Comparison of ENCODE assay signal across 12 cellular contexts in the genomic region with DNA sequence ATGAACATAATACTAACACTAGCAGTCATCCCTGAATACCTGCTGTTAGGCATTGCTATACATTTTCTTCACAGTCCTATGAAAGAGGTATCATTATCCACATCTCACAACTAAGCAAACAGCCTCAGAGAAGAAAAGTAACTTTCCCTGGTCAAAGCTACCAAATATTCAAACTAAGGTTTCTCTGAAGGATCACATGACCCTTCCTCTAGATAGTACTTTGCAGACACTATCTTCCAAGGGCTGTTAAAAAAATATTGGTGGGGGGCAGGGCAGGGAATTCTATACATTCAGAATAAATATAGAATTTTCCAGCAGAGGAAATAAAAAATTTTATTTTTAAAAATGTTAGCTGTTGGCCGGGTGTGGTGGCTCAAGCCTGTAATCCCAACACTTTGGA. TPM values are rescaled to one million over a fixed set of nuclear protein-coding genes. Genes with fewer than 3 reads are reported as not detected.
DNase-seq lines count a peak whose midpoint lies in the region; ATAC-seq and TF ChIP-seq lines count a peak whose summit lies in the region.
"Had no signal": no experiment of that assay in that cellular context is flagged by ENCODE, and none has a peak within 500 bp of the region (broad histone marks: within the 10 kb centered on the region; RNA-seq: fewer than 3 reads in every experiment).

No MANE protein-coding gene starts in this region.

- H3K36me3 Mint-ChIP-seq in CD4-positive, CD25-positive, alpha-beta regulatory T cell, result peaks cover 7% of the 10 kb centered on the region
- H3K36me3 Mint-ChIP-seq in WTC11, result 0 out of 2 replicates have a peak, but pooled peaks cover 2% of the 10 kb centered on the region

- no peak overlapping the region for H3K4me3 ChIP-seq in CD4-positive, CD25-positive, alpha-beta regulatory T cell (ENCODE audit: low read depth, low read length)
- H3K4me3 ChIP-seq in gastroesophageal sphincter (peak overlapping the region; percentile 28 to 36), rectal smooth muscle tissue (ENCODE audit: low read length) (peak overlapping the region; percentile 9)

- CTCF ChIA-PET in WTC11 (lab: Charles Lee), result interaction anchor here (0.7 to 1.5 kb wide), 3 partner anchors 21 to 143 kb away, joined by 3 to 7 read pairs (median 3); no protein-coding TSS in a partner anchor

- H3K9ac ChIP-seq in rectal smooth muscle tissue (ENCODE audit: low read length), result no peak overlapping the region

- no peak for DNase-seq in CD4-positive, CD25-positive, alpha-beta regulatory T cell
- no peak for DNase-seq in WTC11 (ENCODE audit: low spot score)
- no peak for DNase-seq in epidermal melanocyte (ENCODE audit: insufficient read length, low spot score)
- no peak for DNase-seq in DMS79 treated with DMSO at 0.1 percent for 48 hours (lab: John Stamatoyannopoulos, UW)
- DNase-seq: activated naive CD4-positive, alpha-beta T cell treated with anti-CD3 and anti-CD28 coated beads for 36 hours; DMS 273 treated with DMSO at 0.1 percent for 48 hours; NCI-H1092 treated with DMSO at 0.1 percent for 48 hours; occipital lobe had no signal

- no peak for ATAC-seq in CD4-positive, CD25-positive, alpha-beta regulatory T cell (ENCODE audit: low read depth in 2 of 2)
- no peak for ATAC-seq in WTC11
- ATAC-seq in gastroesophageal sphincter, result no peak
- no peak for ATAC-seq in HG02973 (IDR thresholded peaks at IDR 0.05; ENCODE audit: unreplicated experiment)
- ATAC-seq in GM19328 (IDR thresholded peaks at IDR 0.05; ENCODE audit: unreplicated experiment), result no peak

- peaks cover 0 to 2% (median 0%) of the 10 kb centered on the region in 7 donors for H3K9me3 Mint-ChIP-seq in CD4-positive, CD25-positive, alpha-beta regulatory T cell
- no peaks in the 10 kb centered on the region for H3K9me3 Mint-ChIP-seq in WTC11
- H3K9me3 Mint-ChIP-seq: activated naive CD4-positive, alpha-beta T cell treated with anti-CD3 and anti-CD28 coated beads for 36 hours had no signal

- H3K27ac Mint-ChIP-seq in CD4-positive, CD25-positive, alpha-beta regulatory T cell, result peak overlapping the region in 1 of 3 donors; percentile 43
- peak overlapping the region; percentile 32; the same call in 1 of the 2 replicates for H3K27ac Mint-ChIP-seq in WTC11
- H3K27ac Mint-ChIP-seq: activated naive CD4-positive, alpha-beta T cell treated with anti-CD3 and anti-CD28 coated beads for 36 hours had no signal

- TF ChIP-seq CTCF in WTC11 (IDR thresholded peaks at IDR 0.05) (no peak), gastroesophageal sphincter (IDR thresholded peaks at IDR 0.05) (no peak)

- WGBS in gastroesophageal sphincter (ENCODE audit: low coverage in 1 of 2), 2 donors, result 86% methylated on average over 1 of the region's 1 CpG; no CpG with 5 or more reads in 1 of the 2 donors

- H3K9me3 ChIP-seq in CD4-positive, CD25-positive, alpha-beta regulatory T cell (ENCODE audit: control insufficient read depth in 2 of 2, low read length in 2 of 2), result no peaks in the 10 kb centered on the region
- H3K9me3 ChIP-seq in gastroesophageal sphincter, result no peaks in the 10 kb centered on the region

- no peaks in the 10 kb centered on the region for H3K27me3 Mint-ChIP-seq in CD4-positive, CD25-positive, alpha-beta regulatory T cell
- peaks cover 19% of the 10 kb centered on the region for H3K27me3 Mint-ChIP-seq in WTC11 (ENCODE audit: low read depth)

- peaks cover 17 to 52% (median 28%) of the 10 kb centered on the region in 4 donors for H3K4me1 Mint-ChIP-seq in CD4-positive, CD25-positive, alpha-beta regulatory T cell
- peaks cover 11% of the 10 kb centered on the region for H3K4me1 Mint-ChIP-seq in WTC11

- TF ChIP-seq EP300 in gastroesophageal sphincter (IDR thresholded peaks at IDR 0.05), result no peak

- POLR2A ChIA-PET in WTC11 (lab: Charles Lee), result no interaction called here

- peaks cover 11% of the 10 kb centered on the region for H3K36me3 ChIP-seq in CD4-positive, CD25-positive, alpha-beta regulatory T cell (ENCODE audit: control insufficient read depth, insufficient read depth, low read length)
- H3K36me3 ChIP-seq in gastroesophageal sphincter (peaks cover 0 to 13% of the 10 kb centered on the region in 2 donors), rectal smooth muscle tissue (ENCODE audit: control insufficient read depth, insufficient read depth, low read length) (peaks cover under 1% of the 10 kb centered on the region)

- no peak for TF ChIP-seq POLR2A in gastroesophageal sphincter (IDR thresholded peaks at IDR 0.05)

- H3K27ac ChIP-seq in CD4-positive, CD25-positive, alpha-beta regulatory T cell (ENCODE audit: insufficient read depth, low read length, poor library complexity, severe bottlenecking), result no peak overlapping the region
- H3K27ac ChIP-seq in gastroesophageal sphincter, result peak overlapping the region; percentile 72 to 85 (median 77)
- H3K27ac ChIP-seq in rectal smooth muscle tissue (ENCODE audit: low read depth, low read length), result peak overlapping the region; percentile 64

- peak overlapping the region in 3 of 4 donors; percentile 52 to 64 (median 57) for H3K4me3 Mint-ChIP-seq in CD4-positive, CD25-positive, alpha-beta regulatory T cell
- no peak overlapping the region for H3K4me3 Mint-ChIP-seq in WTC11
- H3K4me3 Mint-ChIP-seq: activated naive CD4-positive, alpha-beta T cell treated with anti-CD3 and anti-CD28 coated beads for 36 hours had no signal

- peaks cover 20% of the 10 kb centered on the region for H3K4me1 ChIP-seq in CD4-positive, CD25-positive, alpha-beta regulatory T cell (ENCODE audit: control insufficient read depth, insufficient read depth, low read length, poor library complexity, severe bottlenecking)
- H3K4me1 ChIP-seq in gastroesophageal sphincter (peaks cover 0 to 47% (median 10%) of the 10 kb centered on the region in 3 donors), rectal smooth muscle tissue (ENCODE audit: control insufficient read depth, insufficient read depth, low read length) (peaks cover 5% of the 10 kb centered on the region)

- H3K27me3 ChIP-seq in CD4-positive, CD25-positive, alpha-beta regulatory T cell (ENCODE audit: control insufficient read depth, insufficient read depth, low read length), result no peaks in the 10 kb centered on the region
- H3K27me3 ChIP-seq in gastroesophageal sphincter (no peaks in the 10 kb centered on the region), rectal smooth muscle tissue (ENCODE audit: control insufficient read depth, insufficient read depth, low read length) (no peaks in the 10 kb centered on the region)

TF ChIP-seq in WTC11, 78 proteins besides CTCF, POLR2A, EP300 and RAD21 (continues in another document):
- TF ChIP-seq GRHL2 (CRISPR knock-in tag; IDR thresholded peaks at IDR 0.05; ENCODE audit: insufficient replicate concordance, severe bottlenecking) (no peak), NFATC4 (CRISPR knock-in tag; IDR thresholded peaks at IDR 0.05) (no peak), ZNF138 (CRISPR knock-in tag; conservative IDR thresholded peaks at IDR 0.05) (no peak), HMGXB4 (CRISPR knock-in tag; IDR thresholded peaks at IDR 0.05) (no peak), JUN (CRISPR knock-in tag; IDR thresholded peaks at IDR 0.05) (no peak), SOX15 (CRISPR knock-in tag; IDR thresholded peaks at IDR 0.05) (no peak), MYBL2 (CRISPR knock-in tag; IDR thresholded peaks at IDR 0.05) (no peak), ZNF121 (CRISPR knock-in tag; IDR thresholded peaks at IDR 0.05) (no peak), RELA (CRISPR knock-in tag; IDR thresholded peaks at IDR 0.05; ENCODE audit: borderline replicate concordance) (no peak), TP53 (CRISPR knock-in tag; IDR thresholded peaks at IDR 0.05) (no peak)
- TF ChIP-seq, protein P1, sequence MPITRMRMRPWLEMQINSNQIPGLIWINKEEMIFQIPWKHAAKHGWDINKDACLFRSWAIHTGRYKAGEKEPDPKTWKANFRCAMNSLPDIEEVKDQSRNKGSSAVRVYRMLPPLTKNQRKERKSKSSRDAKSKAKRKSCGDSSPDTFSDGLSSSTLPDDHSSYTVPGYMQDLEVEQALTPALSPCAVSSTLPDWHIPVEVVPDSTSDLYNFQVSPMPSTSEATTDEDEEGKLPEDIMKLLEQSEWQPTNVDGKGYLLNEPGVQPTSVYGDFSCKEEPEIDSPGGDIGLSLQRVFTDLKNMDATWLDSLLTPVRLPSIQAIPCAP (CRISPR knock-in tag; IDR thresholded peaks at IDR 0.05), result no peak

RNA-seq across cellular contexts. Expression of gene SLC25A30, which starts 3.1 kb away (rescaled TPM):
- total RNA-seq in CD4-positive, CD25-positive, alpha-beta regulatory T cell, result 22.9 TPM
- polyA plus RNA-seq in CD4-positive, CD25-positive, alpha-beta regulatory T cell, result 1 to 10 TPM in 3 of 4 donors, under 1 TPM in 1; 0.41 to 2.8 (median 1.6) TPM
- 8.2 to 9.8 TPM (median 8.6 TPM) in 3 replicates for total RNA-seq in WTC11 (2021)
- 10 to 100 TPM in 3 of 4 donors, 1 to 10 TPM in 1; 7.4 to 16.3 (median 13.1) TPM for total RNA-seq in gastroesophageal sphincter

RNA-seq across cellular contexts. Expression of gene COG3, which starts 49.6 kb away (rescaled TPM):
- total RNA-seq in CD4-positive, CD25-positive, alpha-beta regulatory T cell, result 48.9 TPM
- polyA plus RNA-seq in CD4-positive, CD25-positive, alpha-beta regulatory T cell, result 10 to 100 TPM; 18.0 to 34.8 (median 29.3) TPM
- total RNA-seq in WTC11 (2021), result 17.0 to 21.6 TPM (median 19.6 TPM) in 3 replicates
- total RNA-seq in gastroesophageal sphincter, result 10 to 100 TPM; 19.4 to 30.0 (median 21.3) TPM
